ENCODE assay signal across 22 cellular contexts in the genomic region with DNA sequence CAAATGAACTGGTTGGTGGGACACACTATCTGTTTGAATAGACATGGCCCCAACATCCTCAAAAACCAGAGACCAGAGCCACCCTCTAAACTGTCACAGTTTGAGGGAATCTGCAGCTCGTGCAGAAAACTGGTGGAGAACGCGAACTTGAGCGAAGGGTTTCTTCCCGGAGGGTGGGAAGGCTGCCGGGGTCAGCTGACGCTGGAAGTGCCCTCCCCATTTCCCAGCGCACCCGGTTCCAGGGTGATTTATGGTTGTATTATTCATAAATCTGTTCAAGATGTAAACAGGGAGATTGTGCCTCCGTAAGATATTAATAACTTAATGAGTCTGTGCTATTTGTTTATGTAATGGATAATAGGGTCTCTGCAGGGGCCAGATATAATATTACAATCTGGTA.
DNase-seq lines count a peak whose midpoint lies in the region; TF ChIP-seq lines count a peak whose summit lies in the region.
"Had no signal": no experiment of that assay in that cellular context is flagged by ENCODE, and none has a peak within 500 bp of the region (broad histone marks: within the 10 kb centered on the region; RNA-seq: fewer than 3 reads in every experiment).

No MANE protein-coding gene starts in this region.

- no peak overlapping the region for H3K27ac ChIP-seq in spleen
- H3K27ac ChIP-seq: 22Rv1, BLaER1, SJCRH30 had no signal

- DNase-seq in DMS79 treated with DMSO at 0.1 percent for 48 hours (lab: John Stamatoyannopoulos, UW): peak; percentile 5
- DNase-seq in DMS79 (lab: John Stamatoyannopoulos, UW): no peak
- DNase-seq in AG08395 (ENCODE audit: low spot score): peak; percentile 29
- DNase-seq in NCI-H748 (lab: John Stamatoyannopoulos, UW; ENCODE audit: unreplicated experiment): peak; percentile 41
- peak; percentile 16 for DNase-seq in spleen
- no peak for DNase-seq in GM10266 (ENCODE audit: extremely low spot score)
- DNase-seq in amniotic stem cell (lab: John Stamatoyannopoulos, UW): no peak
- DNase-seq: CD4-positive, CD25-positive, alpha-beta regulatory T cell; GOT3; HCEC 1CT; Kasumi-1; NCI-H1092 treated with DMSO at 0.1 percent for 48 hours; NCI-H2029; NCI-H345; NCI-H510A treated with DMSO at 0.1 percent for 48 hours; NCI-H82; NK-92 treated with Interleukin-12 subunit alpha and Interleukin-12 subunit beta, amount 100 ng/mL, for 24 hours; PC-3; SJCRH30 had no signal

- no peak overlapping the region for H3K4me3 ChIP-seq in spleen
- H3K4me3 ChIP-seq: BLaER1, K562, SJCRH30 had no signal

- no peaks in the 10 kb centered on the region for H3K36me3 ChIP-seq in spleen
- H3K36me3 ChIP-seq: BLaER1, SJCRH30 had no signal

- H3K4me1 ChIP-seq in spleen: no peaks in the 10 kb centered on the region
- H3K4me1 ChIP-seq: BLaER1, SJCRH30 had no signal

- 64 to 75% (median 70%) methylated on average over 10 of the region's 10 CpGs for WGBS in spleen, 5 donors

- peaks cover 0 to 68% (median 0%) of the 10 kb centered on the region in 7 donors for H3K27me3 ChIP-seq in spleen (replicated peaks in 1 of 7)
- H3K27me3 ChIP-seq: BLaER1 had no signal

- H3K9me3 ChIP-seq in spleen: no peaks in the 10 kb centered on the region
- H3K9me3 ChIP-seq: BLaER1, SJCRH30 had no signal

- no peak for TF ChIP-seq POLR2A in spleen (IDR thresholded peaks at IDR 0.05)

- intact Hi-C loops in spleen (cut with DNase I; ENCODE audit: low total_unique reads): no loop called here

- TF ChIP-seq CTCF in spleen (IDR thresholded peaks at IDR 0.05 in 8 of 11, conservative IDR thresholded peaks at IDR 0.05 in 3 of 11) (no peak), GM10266 (IDR thresholded peaks at IDR 0.05; ENCODE audit: control insufficient read depth, insufficient read depth, low read depth, missing control alignments) (no peak)

Comparison
In these comparisons a context has a peak if more than half of its experiments do, and no peak if none do; other contexts are left out.
1. DNase-seq: peak in DMS79 treated with DMSO at 0.1 percent for 48 hours (single experiment), AG08395 (single experiment), NCI-H748 (single experiment) and spleen (single experiment); none in DMS79 (single experiment), GM10266 (single experiment) and amniotic stem cell (single experiment).